ENCODE assay signal across 8 cellular contexts in the genomic region with DNA sequence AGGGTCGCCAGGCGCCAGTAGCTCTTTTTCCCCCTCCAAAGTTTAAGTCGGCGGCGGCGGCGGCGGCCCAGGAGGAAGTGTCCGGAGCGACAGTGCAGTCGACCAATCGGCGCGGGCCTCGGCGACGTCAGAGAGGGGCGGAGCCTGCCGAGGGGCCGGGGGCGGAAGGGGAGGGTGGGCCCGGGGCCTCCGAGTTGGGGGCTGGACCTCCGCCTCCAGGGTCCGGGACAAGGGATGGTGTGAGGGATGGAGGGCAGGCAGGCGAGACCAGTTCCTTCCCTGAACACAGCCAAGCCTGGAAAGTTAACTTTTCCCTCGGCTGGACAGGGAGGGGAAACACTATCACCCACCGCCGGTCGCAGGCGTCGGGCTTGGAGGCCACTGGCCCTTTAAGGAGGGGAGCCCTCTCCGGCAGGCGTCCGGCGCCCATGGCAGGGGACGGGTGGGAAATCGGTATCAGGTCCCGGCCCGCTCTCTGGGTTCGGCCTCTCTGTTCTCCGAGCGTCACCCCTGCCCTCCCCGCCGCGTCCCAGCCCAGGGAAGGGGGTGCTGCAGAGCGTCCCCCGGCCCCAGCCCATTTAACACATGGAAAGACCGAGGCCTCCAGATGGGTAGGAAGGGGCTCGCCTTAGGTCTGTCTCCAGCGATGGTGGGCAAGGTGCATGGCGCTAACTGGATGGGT. TPM values are rescaled to one million over a fixed set of nuclear protein-coding genes. Genes with fewer than 3 reads are reported as not detected.
DNase-seq lines count a peak whose midpoint lies in the region; ATAC-seq and TF ChIP-seq lines count a peak whose summit lies in the region.

A gene (minus strand): TSS at position 81 of the 682 bp plus-strand sequence. CDS start 744 bp downstream, outside the sequence.

- H3K4me1 ChIP-seq in foreskin keratinocyte (no peaks in the 10 kb centered on the region), neural progenitor cell (peaks cover 12% of the 10 kb centered on the region), stomach (peaks cover 19 to 53% (median 43%) of the 10 kb centered on the region in 4 donors)

- no peaks in the 10 kb centered on the region for H3K9me3 ChIP-seq in neural progenitor cell (ENCODE audit: low read depth)
- no peaks in the 10 kb centered on the region for H3K9me3 ChIP-seq in stomach

- TF ChIP-seq CTCF in AG09319 (IDR thresholded peaks at IDR 0.05; ENCODE audit: low read depth, low read length) (no peak), foreskin keratinocyte (conservative IDR thresholded peaks at IDR 0.05) (no peak), neural progenitor cell (IDR thresholded peaks at IDR 0.05) (no peak), stomach (IDR thresholded peaks at IDR 0.05) (no peak)

- peak; percentile 60 for ATAC-seq in foreskin keratinocyte

- in situ Hi-C loops in KBM-7 (cut with MboI; ENCODE audit: low pct_unique_long_range_greater_than_20kb, low sequenced_read_pairs) = no loop called here
- in situ Hi-C loops in SK-MEL-5 (cut with HindIII; ENCODE audit: low pct_unique_long_range_greater_than_20kb, low sequenced_read_pairs) = no loop called here

- H3K79me2 ChIP-seq in neural progenitor cell (ENCODE audit: low read depth) = peaks cover 43% of the 10 kb centered on the region

- TF ChIP-seq EP300 in stomach (IDR thresholded peaks at IDR 0.05) = no peak

- peak within 1 kb of the TSS; percentile 41 for H2AFZ ChIP-seq in neural progenitor cell (replicated peaks)

- H3K4me2 ChIP-seq in neural progenitor cell = peak within 1 kb of the TSS; percentile 97

- peaks cover 28% of the 10 kb centered on the region for H3K4me1 Mint-ChIP-seq in neural progenitor cell

- DNase-seq in AG09319 (ENCODE audit: extremely low read depth, low read depth) (peak; percentile 54), KBM-7 (peak; percentile 68), SK-MEL-5 (ENCODE audit: low read depth, low spot score) (peak; percentile 73), foreskin keratinocyte (peak in 1 of 2 donors; percentile 59), neural progenitor cell (ENCODE audit: low spot score) (peak; percentile 96), stomach (peak; percentile 93)
- peak; percentile 84 for DNase-seq in activated gamma-delta T cell treated with anti-CD3 and anti-CD28 coated beads, Interleukin-2, amount 50 U/mL, for 16 hours (ENCODE audit: low read depth)

- peak within 1 kb of the TSS; percentile 90 for H3K27ac Mint-ChIP-seq in neural progenitor cell

- no peaks in the 10 kb centered on the region for H3K27me3 ChIP-seq in foreskin keratinocyte
- no peaks in the 10 kb centered on the region for H3K27me3 ChIP-seq in neural progenitor cell
- no peaks in the 10 kb centered on the region for H3K27me3 ChIP-seq in stomach

- TF ChIP-seq POLR2A in GM19099 (IDR thresholded peaks at IDR 0.05; ENCODE audit: extremely low read depth, insufficient read length, low read depth) = peak; percentile 67
- TF ChIP-seq POLR2A in stomach (IDR thresholded peaks at IDR 0.05) = no peak

- H3K36me3 ChIP-seq in neural progenitor cell = no peaks in the 10 kb centered on the region
- H3K36me3 ChIP-seq in stomach = peaks cover 21 to 32% (median 30%) of the 10 kb centered on the region in 4 donors

- peaks cover 2% of the 10 kb centered on the region for H3K36me3 Mint-ChIP-seq in neural progenitor cell

- H3F3A ChIP-seq in neural progenitor cell (ENCODE audit: low read depth) = peaks cover 30% of the 10 kb centered on the region

- peaks cover 4% of the 10 kb centered on the region for H3K27me3 Mint-ChIP-seq in neural progenitor cell (ENCODE audit: insufficient read depth, low read depth)

- peak within 1 kb of the TSS; percentile 97 for H3K4me3 Mint-ChIP-seq in neural progenitor cell

- peak within 1 kb of the TSS; percentile 99 for H3K4me3 ChIP-seq in neural progenitor cell
- H3K4me3 ChIP-seq in stomach = peak within 1 kb of the TSS; percentile 69 to 76 (median 74)

- WGBS in stomach, 5 donors = 0 to 2% (median 1%) methylated on average over 30 to 52 of the region's 52 CpGs

- intact Hi-C loops in stomach (cut with DNase I; ENCODE audit: low total_unique reads) = no loop called here

- H3K9me3 Mint-ChIP-seq in neural progenitor cell = no peaks in the 10 kb centered on the region

- peaks cover 46% of the 10 kb centered on the region for H4K20me1 ChIP-seq in neural progenitor cell (ENCODE audit: low read depth)

- H3K27ac ChIP-seq in foreskin keratinocyte (peak within 1 kb of the TSS; percentile 98), neural progenitor cell (peak within 1 kb of the TSS; percentile 83), stomach (peak within 1 kb of the TSS; percentile 75 to 93 (median 91))

- H3K9ac ChIP-seq in neural progenitor cell = peak within 1 kb of the TSS; percentile 75

RNA-seq across cellular contexts. Expression of the gene that starts here (rescaled TPM):
- 3.2 and 4.6 TPM in 2 replicates for total RNA-seq in SK-MEL-5 (2014; rRNA removed; shearing (Covaris generic))
- polyA plus RNA-seq in SK-MEL-5 (2015; cell fraction: cytosol; rRNA removed) = 11.4 and 12.2 TPM in 2 replicates
- 22.6 and 25.8 TPM in 2 replicates for polyA plus RNA-seq in SK-MEL-5 (2015; cell fraction: nucleus; rRNA removed)
- total RNA-seq in foreskin keratinocyte = 40.8 and 44.6 TPM in 2 replicates
- 47.2 and 50.4 TPM in 2 replicates for polyA plus RNA-seq in foreskin keratinocyte
- total RNA-seq in neural progenitor cell (ENCODE audit: low replicate concordance) = 14.9 and 22.2 TPM in 2 replicates
- total RNA-seq in stomach = 10 to 100 TPM in 4 of 5 donors, 1 to 10 TPM in 1; 7.0 to 40.8 (median 18.5) TPM
- 10 to 100 TPM; 26.5 to 50.6 (median 39.7) TPM for polyA plus RNA-seq in stomach
